1 cellular context compared by ENCODE assay signal in the genomic region with DNA sequence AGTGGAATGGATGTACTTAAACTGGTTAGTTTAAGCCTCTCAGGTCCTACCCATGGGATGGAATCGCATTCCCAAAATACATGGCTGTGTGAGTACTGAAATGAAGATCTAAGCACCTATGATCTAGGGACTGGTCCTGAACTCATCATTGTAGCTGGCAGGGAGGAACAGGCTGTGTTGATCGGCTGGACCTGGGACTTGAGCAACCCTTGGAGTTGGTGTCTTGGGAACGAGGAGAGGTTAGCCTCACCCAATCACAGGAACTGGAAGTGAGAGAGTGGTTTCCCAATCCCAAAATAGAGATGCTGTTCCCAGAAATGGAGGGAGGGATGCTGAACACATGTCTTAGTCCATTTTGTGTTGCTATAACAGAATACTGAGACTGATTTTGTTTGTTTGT.
TF ChIP-seq lines count a peak whose summit lies in the region.

No MANE protein-coding gene starts in this region.

TF ChIP-seq in GM23338, 12 proteins besides CTCF, POLR2A, EP300 and RAD21 (continued from another document):
- TF ChIP-seq, protein P1, sequence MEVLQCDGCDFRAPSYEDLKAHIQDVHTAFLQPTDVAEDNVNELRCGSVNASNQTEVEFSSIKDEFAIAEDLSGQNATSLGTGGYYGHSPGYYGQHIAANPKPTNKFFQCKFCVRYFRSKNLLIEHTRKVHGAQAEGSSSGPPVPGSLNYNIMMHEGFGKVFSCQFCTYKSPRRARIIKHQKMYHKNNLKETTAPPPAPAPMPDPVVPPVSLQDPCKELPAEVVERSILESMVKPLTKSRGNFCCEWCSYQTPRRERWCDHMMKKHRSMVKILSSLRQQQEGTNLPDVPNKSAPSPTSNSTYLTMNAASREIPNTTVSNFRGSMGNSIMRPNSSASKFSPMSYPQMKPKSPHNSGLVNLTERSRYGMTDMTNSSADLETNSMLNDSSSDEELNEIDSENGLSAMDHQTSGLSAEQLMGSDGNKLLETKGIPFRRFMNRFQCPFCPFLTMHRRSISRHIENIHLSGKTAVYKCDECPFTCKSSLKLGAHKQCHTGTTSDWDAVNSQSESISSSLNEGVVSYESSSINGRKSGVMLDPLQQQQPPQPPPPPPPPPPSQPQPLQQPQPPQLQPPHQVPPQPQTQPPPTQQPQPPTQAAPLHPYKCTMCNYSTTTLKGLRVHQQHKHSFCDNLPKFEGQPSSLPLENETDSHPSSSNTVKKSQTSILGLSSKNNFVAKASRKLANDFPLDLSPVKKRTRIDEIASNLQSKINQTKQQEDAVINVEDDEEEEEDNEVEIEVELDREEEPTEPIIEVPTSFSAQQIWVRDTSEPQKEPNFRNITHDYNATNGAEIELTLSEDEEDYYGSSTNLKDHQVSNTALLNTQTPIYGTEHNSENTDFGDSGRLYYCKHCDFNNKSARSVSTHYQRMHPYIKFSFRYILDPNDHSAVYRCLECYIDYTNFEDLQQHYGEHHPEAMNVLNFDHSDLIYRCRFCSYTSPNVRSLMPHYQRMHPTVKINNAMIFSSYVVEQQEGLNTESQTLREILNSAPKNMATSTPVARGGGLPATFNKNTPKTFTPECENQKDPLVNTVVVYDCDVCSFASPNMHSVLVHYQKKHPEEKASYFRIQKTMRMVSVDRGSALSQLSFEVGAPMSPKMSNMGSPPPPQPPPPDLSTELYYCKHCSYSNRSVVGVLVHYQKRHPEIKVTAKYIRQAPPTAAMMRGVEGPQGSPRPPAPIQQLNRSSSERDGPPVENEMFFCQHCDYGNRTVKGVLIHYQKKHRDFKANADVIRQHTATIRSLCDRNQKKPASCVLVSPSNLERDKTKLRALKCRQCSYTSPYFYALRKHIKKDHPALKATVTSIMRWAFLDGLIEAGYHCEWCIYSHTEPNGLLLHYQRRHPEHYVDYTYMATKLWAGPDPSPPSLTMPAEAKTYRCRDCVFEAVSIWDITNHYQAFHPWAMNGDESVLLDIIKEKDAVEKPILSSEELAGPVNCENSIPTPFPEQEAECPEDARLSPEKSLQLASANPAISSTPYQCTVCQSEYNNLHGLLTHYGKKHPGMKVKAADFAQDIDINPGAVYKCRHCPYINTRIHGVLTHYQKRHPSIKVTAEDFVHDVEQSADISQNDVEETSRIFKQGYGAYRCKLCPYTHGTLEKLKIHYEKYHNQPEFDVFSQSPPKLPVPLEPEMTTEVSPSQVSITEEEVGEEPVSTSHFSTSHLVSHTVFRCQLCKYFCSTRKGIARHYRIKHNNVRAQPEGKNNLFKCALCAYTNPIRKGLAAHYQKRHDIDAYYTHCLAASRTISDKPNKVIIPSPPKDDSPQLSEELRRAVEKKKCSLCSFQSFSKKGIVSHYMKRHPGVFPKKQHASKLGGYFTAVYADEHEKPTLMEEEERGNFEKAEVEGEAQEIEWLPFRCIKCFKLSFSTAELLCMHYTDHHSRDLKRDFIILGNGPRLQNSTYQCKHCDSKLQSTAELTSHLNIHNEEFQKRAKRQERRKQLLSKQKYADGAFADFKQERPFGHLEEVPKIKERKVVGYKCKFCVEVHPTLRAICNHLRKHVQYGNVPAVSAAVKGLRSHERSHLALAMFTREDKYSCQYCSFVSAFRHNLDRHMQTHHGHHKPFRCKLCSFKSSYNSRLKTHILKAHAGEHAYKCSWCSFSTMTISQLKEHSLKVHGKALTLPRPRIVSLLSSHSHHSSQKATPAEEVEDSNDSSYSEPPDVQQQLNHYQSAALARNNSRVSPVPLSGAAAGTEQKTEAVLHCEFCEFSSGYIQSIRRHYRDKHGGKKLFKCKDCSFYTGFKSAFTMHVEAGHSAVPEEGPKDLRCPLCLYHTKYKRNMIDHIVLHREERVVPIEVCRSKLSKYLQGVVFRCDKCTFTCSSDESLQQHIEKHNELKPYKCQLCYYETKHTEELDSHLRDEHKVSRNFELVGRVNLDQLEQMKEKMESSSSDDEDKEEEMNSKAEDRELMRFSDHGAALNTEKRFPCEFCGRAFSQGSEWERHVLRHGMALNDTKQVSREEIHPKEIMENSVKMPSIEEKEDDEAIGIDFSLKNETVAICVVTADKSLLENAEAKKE (CRISPR knock-in tag; IDR thresholded peaks at IDR 0.05): no peak
- no peak for TF ChIP-seq NANOG (IDR thresholded peaks at IDR 0.05; ENCODE audit: borderline replicate concordance)
- TF ChIP-seq STAT1 (IDR thresholded peaks at IDR 0.05; ENCODE audit: unreplicated experiment): no peak
- no peak for TF ChIP-seq ZNF114 (CRISPR knock-in tag; IDR thresholded peaks at IDR 0.05)
- TF ChIP-seq ZNF331 (CRISPR knock-in tag; IDR thresholded peaks at IDR 0.05; ENCODE audit: low read depth): no peak
- no peak for TF ChIP-seq JUNB (IDR thresholded peaks at IDR 0.05; ENCODE audit: unreplicated experiment)
- TF ChIP-seq, protein P2, sequence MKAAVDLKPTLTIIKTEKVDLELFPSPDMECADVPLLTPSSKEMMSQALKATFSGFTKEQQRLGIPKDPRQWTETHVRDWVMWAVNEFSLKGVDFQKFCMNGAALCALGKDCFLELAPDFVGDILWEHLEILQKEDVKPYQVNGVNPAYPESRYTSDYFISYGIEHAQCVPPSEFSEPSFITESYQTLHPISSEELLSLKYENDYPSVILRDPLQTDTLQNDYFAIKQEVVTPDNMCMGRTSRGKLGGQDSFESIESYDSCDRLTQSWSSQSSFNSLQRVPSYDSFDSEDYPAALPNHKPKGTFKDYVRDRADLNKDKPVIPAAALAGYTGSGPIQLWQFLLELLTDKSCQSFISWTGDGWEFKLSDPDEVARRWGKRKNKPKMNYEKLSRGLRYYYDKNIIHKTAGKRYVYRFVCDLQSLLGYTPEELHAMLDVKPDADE (IDR thresholded peaks at IDR 0.05): no peak
- TF ChIP-seq EZH2 (IDR thresholded peaks at IDR 0.05; ENCODE audit: low read depth, unreplicated experiment): no peak
- no peak for TF ChIP-seq POLR2AphosphoS5 (IDR thresholded peaks at IDR 0.05; ENCODE audit: low read depth)
- no peak for TF ChIP-seq CREB1 (CRISPR knock-in tag; IDR thresholded peaks at IDR 0.05; ENCODE audit: low read depth)
